In the genomic region with DNA sequence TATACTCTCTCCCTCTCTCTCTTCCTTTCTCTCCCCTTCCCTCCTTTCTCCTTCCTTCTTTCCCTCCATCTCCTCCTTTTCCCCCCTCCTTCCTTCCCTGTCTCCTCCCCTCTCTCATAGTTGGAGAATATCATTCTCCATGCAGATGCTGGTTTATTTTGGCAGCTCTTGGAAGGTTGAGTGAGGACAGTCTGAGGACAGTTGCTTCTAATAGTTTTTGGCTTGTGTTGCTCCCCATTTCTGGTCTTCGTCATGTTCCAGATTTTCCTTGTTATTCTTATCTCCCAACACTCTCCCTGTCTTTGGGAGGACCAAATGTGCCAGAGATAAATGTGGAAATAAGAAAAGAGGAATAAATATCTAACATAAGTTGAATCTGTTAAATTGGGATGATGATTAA, we compare ENCODE assay signal across 25 cellular contexts.
"Had no signal": no experiment of that assay in that cellular context is flagged by ENCODE, and none has a peak within 500 bp of the region (broad histone marks: within the 10 kb centered on the region; RNA-seq: fewer than 3 reads in every experiment).

No MANE protein-coding gene starts in this region.

- H3K27me3 ChIP-seq: body of pancreas, MG63, SJSA1 had no signal

- H3K9me3 ChIP-seq: body of pancreas, MG63, SJSA1 had no signal

- H3K27ac ChIP-seq: body of pancreas, SJSA1 had no signal

- H3K4me3 ChIP-seq: body of pancreas, MG63, SJSA1 had no signal

- H3K36me3 ChIP-seq: MG63, SJSA1 had no signal

- ATAC-seq: activated CD4-positive, CD25-positive, alpha-beta regulatory T cell treated with anti-CD3 and anti-CD28 coated beads, Interleukin-2, amount 50 U/mL, for 24 hours; activated CD8-positive, alpha-beta T cell treated with anti-CD3 and anti-CD28 coated beads for 36 hours; body of pancreas; Panc1; SK-N-SH treated with all-trans-retinoic acid at 6 μM for 48 hours had no signal

- DNase-seq: activated CD4-positive, alpha-beta T cell treated with anti-CD3 and anti-CD28 coated beads for 4 hours; activated CD8-positive, alpha-beta memory T cell treated with anti-CD3 and anti-CD28 coated beads, Interleukin-2, amount 50 U/mL, for 48 hours; activated CD8-positive, alpha-beta T cell treated with anti-CD3 and anti-CD28 coated beads for 36 hours; activated effector memory CD4-positive, alpha-beta T cell treated with Interleukin-2 at 50 U/mL for 16 hours; activated naive CD4-positive, alpha-beta T cell; activated T-cell treated with anti-CD3 and anti-CD28 coated beads, Interleukin-2, amount 50 U/mL, for 1 hour; aorta; body of pancreas; MG63; MV-4-11; NCI-H1092 treated with DMSO at 0.1 percent for 48 hours; NCI-H1436 treated with DMSO at 0.1 percent for 48 hours; NCI-H187; NCI-H2081; NCI-H2227 treated with DMSO at 0.1 percent for 48 hours; NCI-H510A; NCI-H526 treated with DMSO at 0.1 percent for 48 hours; NCI-H82; OCI-M1; RPMI8226; SHP77 had no signal

- H3K4me1 ChIP-seq: body of pancreas, SJSA1 had no signal
